Comparison of ENCODE assay signal across 2 cellular contexts in the genomic region with DNA sequence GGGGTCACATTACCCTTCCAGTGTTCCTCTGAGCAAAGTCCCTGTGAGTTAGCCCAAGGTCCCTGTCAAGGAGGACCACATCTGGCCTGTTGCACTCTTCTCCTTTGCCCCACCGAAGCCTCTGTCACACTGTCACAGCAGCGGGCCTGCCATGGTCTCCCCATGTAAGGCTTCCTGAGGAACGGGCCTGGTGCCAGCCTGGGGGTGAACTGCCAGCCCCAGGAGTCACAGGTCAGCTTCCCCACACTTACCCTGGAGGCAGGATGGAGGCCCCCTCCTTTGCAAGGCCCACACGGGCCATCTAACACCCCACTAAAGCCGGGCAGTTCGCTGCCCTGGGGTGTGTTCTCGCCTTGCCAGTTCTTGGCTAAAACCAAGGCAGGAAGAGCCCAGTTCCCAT.
TF ChIP-seq lines count a peak whose summit lies in the region.

No MANE protein-coding gene starts in this region.

TF ChIP-seq in liver, 16 proteins besides CTCF, POLR2A, EP300 and RAD21:
- TF ChIP-seq ZBTB33 (IDR thresholded peaks at IDR 0.05) = no peak
- TF ChIP-seq HNF4G (IDR thresholded peaks at IDR 0.05) = no peak
- TF ChIP-seq HNF4A (conservative IDR thresholded peaks at IDR 0.05) = no peak
- TF ChIP-seq NR2F2 (IDR thresholded peaks at IDR 0.05) = no peak
- TF ChIP-seq RXRA (IDR thresholded peaks at IDR 0.05) = no peak
- TF ChIP-seq SP1 (IDR thresholded peaks at IDR 0.05) = no peak
- TF ChIP-seq ATF3 (IDR thresholded peaks at IDR 0.05) = no peak
- no peak for TF ChIP-seq JUND (IDR thresholded peaks at IDR 0.05)
- TF ChIP-seq GABPA (IDR thresholded peaks at IDR 0.05 in 1 of 2, conservative IDR thresholded peaks at IDR 0.05 in 1 of 2) = no peak
- no peak for TF ChIP-seq REST (IDR thresholded peaks at IDR 0.05)
- no peak for TF ChIP-seq EGR1 (IDR thresholded peaks at IDR 0.05; ENCODE audit: low read depth in 2 of 2)
- TF ChIP-seq TAF1 (conservative IDR thresholded peaks at IDR 0.05) = no peak
- TF ChIP-seq YY1 (IDR thresholded peaks at IDR 0.05) = no peak
- TF ChIP-seq FOXA1 (IDR thresholded peaks at IDR 0.05) = no peak
- TF ChIP-seq FOXA2 (IDR thresholded peaks at IDR 0.05) = no peak
- no peak for TF ChIP-seq MAX (IDR thresholded peaks at IDR 0.05)

TF ChIP-seq in HepG2, 621 proteins besides CTCF, POLR2A, EP300 and RAD21:
- TF ChIP-seq ZBTB1 (CRISPR knock-in tag; IDR thresholded peaks at IDR 0.05; ENCODE audit: borderline replicate concordance) = no peak
- TF ChIP-seq ZNF691 (CRISPR knock-in tag; IDR thresholded peaks at IDR 0.05; ENCODE audit: borderline replicate concordance, low read depth) = no peak
- TF ChIP-seq, protein P1, sequence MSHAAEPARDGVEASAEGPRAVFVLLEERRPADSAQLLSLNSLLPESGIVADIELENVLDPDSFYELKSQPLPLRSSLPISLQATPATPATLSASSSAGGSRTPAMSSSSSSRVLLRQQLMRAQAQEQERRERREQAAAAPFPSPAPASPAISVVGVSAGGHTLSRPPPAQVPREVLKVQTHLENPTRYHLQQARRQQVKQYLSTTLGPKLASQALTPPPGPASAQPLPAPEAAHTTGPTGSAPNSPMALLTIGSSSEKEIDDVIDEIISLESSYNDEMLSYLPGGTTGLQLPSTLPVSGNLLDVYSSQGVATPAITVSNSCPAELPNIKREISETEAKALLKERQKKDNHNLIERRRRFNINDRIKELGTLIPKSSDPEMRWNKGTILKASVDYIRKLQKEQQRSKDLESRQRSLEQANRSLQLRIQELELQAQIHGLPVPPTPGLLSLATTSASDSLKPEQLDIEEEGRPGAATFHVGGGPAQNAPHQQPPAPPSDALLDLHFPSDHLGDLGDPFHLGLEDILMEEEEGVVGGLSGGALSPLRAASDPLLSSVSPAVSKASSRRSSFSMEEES (CRISPR knock-in tag; IDR thresholded peaks at IDR 0.05) = no peak
- no peak for TF ChIP-seq ZNF710 (CRISPR knock-in tag; IDR thresholded peaks at IDR 0.05; ENCODE audit: borderline replicate concordance)
- TF ChIP-seq RNF219 (CRISPR knock-in tag; IDR thresholded peaks at IDR 0.05) = no peak
- TF ChIP-seq ERF (CRISPR knock-in tag; IDR thresholded peaks at IDR 0.05) = no peak
- no peak for TF ChIP-seq TBL1XR1 (IDR thresholded peaks at IDR 0.05; ENCODE audit: borderline replicate concordance, low read length, partially characterized antibody)
